ENCODE assay signal across 18 cellular contexts in genomic region chr2:217207387-217208010, GRCh38.
"Had no signal": no experiment of that assay in that cellular context is flagged by ENCODE, and none has a peak within 500 bp of the region (broad histone marks: within the 10 kb centered on the region; RNA-seq: fewer than 3 reads in every experiment).

No MANE protein-coding gene starts in this region.

- H3K36me3 ChIP-seq: brain microvascular endothelial cell, left ventricle myocardium inferior, neutrophil, pancreas had no signal

- H3K9me3 ChIP-seq: neutrophil, pancreas had no signal

- H3K27ac ChIP-seq: brain microvascular endothelial cell, dorsolateral prefrontal cortex, left ventricle myocardium inferior, neutrophil, pancreas had no signal

- ATAC-seq: activated naive CD8-positive, alpha-beta T cell treated with anti-CD3 and anti-CD28 coated beads, Interleukin-2, amount 50 U/mL, for 24 hours; pancreas; stimulated activated naive B cell treated with anti-CD40 and anti-IgM and Interleukin-4, amounts not matched to agents 10 μg/mL and 1 μg/mL and 100 μg/mL, for 72 hours had no signal

- H3K4me1 ChIP-seq: pancreas had no signal

- H3K4me3 Mint-ChIP-seq: activated naive CD4-positive, alpha-beta T cell treated with anti-CD3 and anti-CD28 coated beads, Interleukin-2, amount 10 ng/mL, durations not matched to agents 7 days and 5 days; activated naive CD8-positive, alpha-beta T cell treated with anti-CD3 and anti-CD28 coated beads, Interleukin-2, amount 50 U/mL, for 24 hours; stimulated activated naive B cell treated with anti-CD40 and anti-IgM and Interleukin-4, amounts not matched to agents 10 μg/mL and 1 μg/mL and 100 μg/mL, for 72 hours had no signal

- FAIRE-seq: colon, pancreas had no signal

- H3K4me1 Mint-ChIP-seq: activated naive CD4-positive, alpha-beta T cell treated with anti-CD3 and anti-CD28 coated beads, Interleukin-2, amount 10 ng/mL, durations not matched to agents 7 days and 5 days; activated naive CD8-positive, alpha-beta T cell treated with anti-CD3 and anti-CD28 coated beads, Interleukin-2, amount 50 U/mL, for 24 hours; stimulated activated naive B cell treated with anti-CD40 and anti-IgM and Interleukin-4, amounts not matched to agents 10 μg/mL and 1 μg/mL and 100 μg/mL, for 72 hours had no signal

- H3K36me3 Mint-ChIP-seq: activated naive CD4-positive, alpha-beta T cell treated with anti-CD3 and anti-CD28 coated beads, Interleukin-2, amount 10 ng/mL, durations not matched to agents 7 days and 5 days had no signal

- H3K27ac Mint-ChIP-seq: activated naive CD4-positive, alpha-beta T cell treated with anti-CD3 and anti-CD28 coated beads, Interleukin-2, amount 10 ng/mL, durations not matched to agents 7 days and 5 days; activated naive CD8-positive, alpha-beta T cell treated with anti-CD3 and anti-CD28 coated beads, Interleukin-2, amount 50 U/mL, for 24 hours; stimulated activated naive B cell treated with anti-CD40 and anti-IgM and Interleukin-4, amounts not matched to agents 10 μg/mL and 1 μg/mL and 100 μg/mL, for 72 hours had no signal

- H3K9me3 Mint-ChIP-seq: activated naive CD4-positive, alpha-beta T cell treated with anti-CD3 and anti-CD28 coated beads, Interleukin-2, amount 10 ng/mL, durations not matched to agents 7 days and 5 days had no signal

- DNase-seq: activated CD4-positive, alpha-beta T cell treated with anti-CD3 and anti-CD28 coated beads for 48 hours; activated CD4-positive, CD25-positive, alpha-beta regulatory T cell; activated CD8-positive, alpha-beta memory T cell treated with anti-CD3 and anti-CD28 coated beads, Interleukin-2, amount 50 U/mL, for 48 hours; activated effector memory CD4-positive, alpha-beta T cell treated with Interleukin-2 at 50 U/mL for 16 hours; activated naive CD4-positive, alpha-beta T cell treated with anti-CD3 and anti-CD28 coated beads, Interleukin-2, amount 10 ng/mL, durations not matched to agents 7 days and 5 days; activated naive CD8-positive, alpha-beta T cell treated with anti-CD3 and anti-CD28 coated beads, Interleukin-2, amount 50 U/mL, for 24 hours; activated T-cell treated with anti-CD3 and anti-CD28 coated beads, Interleukin-2, amount 50 U/mL, for 48 hours; aorta; brain microvascular endothelial cell; central memory CD4-positive, alpha-beta T cell; dorsolateral prefrontal cortex; foreskin melanocyte; left ventricle myocardium inferior; mammary epithelial cell; pancreas; stimulated activated naive B cell treated with anti-CD40 and anti-IgM and Interleukin-4, amounts not matched to agents 10 μg/mL and 1 μg/mL and 100 μg/mL, for 72 hours had no signal

- H3K27me3 ChIP-seq: brain microvascular endothelial cell, pancreas had no signal

- H3K4me3 ChIP-seq: dorsolateral prefrontal cortex, left ventricle myocardium inferior, pancreas had no signal
